Comparison of ENCODE assay signal across 1 cellular context in genomic region chr6:10528170-10528981, GRCh38.
TF ChIP-seq lines count a peak whose summit lies in the region.

No MANE protein-coding gene starts in this region.

TF ChIP-seq in HepG2, 621 proteins besides CTCF, POLR2A, EP300 and RAD21 (continued from another document and continues in another):
- TF ChIP-seq HMGXB4 (CRISPR knock-in tag; IDR thresholded peaks at IDR 0.05; ENCODE audit: borderline replicate concordance in 1 of 2, low read depth in 1 of 2) (peak in 1 of 2 experiments; percentile 52; a peak in 2 of 4 replicates), NFYB (CRISPR knock-in tag; IDR thresholded peaks at IDR 0.05) (peak; percentile 78), CEBPG (CRISPR knock-in tag; IDR thresholded peaks at IDR 0.05) (peak; percentile 85), ZNF747 (CRISPR knock-in tag; IDR thresholded peaks at IDR 0.05; ENCODE audit: borderline replicate concordance) (peak; percentile 30; the same call in 1 of the 2 replicates), ZNF362 (CRISPR knock-in tag; IDR thresholded peaks at IDR 0.05; ENCODE audit: borderline replicate concordance) (no peak), TEF (CRISPR knock-in tag; IDR thresholded peaks at IDR 0.05) (no peak), ZNF710 (CRISPR knock-in tag; IDR thresholded peaks at IDR 0.05; ENCODE audit: borderline replicate concordance) (peak; percentile 76; the same call in 1 of the 2 replicates), GLMP (CRISPR knock-in tag; IDR thresholded peaks at IDR 0.05; ENCODE audit: borderline replicate concordance) (no peak), PITX1 (CRISPR knock-in tag; IDR thresholded peaks at IDR 0.05) (peak; percentile 60), RBFOX2 (IDR thresholded peaks at IDR 0.05; ENCODE audit: low read depth, low read length) (peak; percentile 54; the same call in 1 of the 2 replicates), ZNF10 (CRISPR knock-in tag; IDR thresholded peaks at IDR 0.05; ENCODE audit: borderline replicate concordance, low read depth) (no peak), ZNF607 (CRISPR knock-in tag; IDR thresholded peaks at IDR 0.05; ENCODE audit: borderline replicate concordance) (peak; percentile 36; the same call in 1 of the 2 replicates), MXI1 (IDR thresholded peaks at IDR 0.05; ENCODE audit: borderline replicate concordance, low read depth, low read length) (peak; percentile 9; the same call in 1 of the 3 replicates), PPARG (CRISPR knock-in tag; conservative IDR thresholded peaks at IDR 0.05) (peak; percentile 55; the same call in 1 of the 2 replicates), FLYWCH1 (CRISPR knock-in tag; IDR thresholded peaks at IDR 0.05) (no peak), PCBP2 (optimal IDR thresholded peaks at IDR 0.05; ENCODE audit: low read depth, low read length, poor library complexity, severe bottlenecking) (no peak), ZSCAN30 (CRISPR knock-in tag; IDR thresholded peaks at IDR 0.05) (0 out of 2 replicates have a peak, but pooled peaks have one; percentile 20), ZXDC (CRISPR knock-in tag; IDR thresholded peaks at IDR 0.05) (no peak), ZNF580 (CRISPR knock-in tag; IDR thresholded peaks at IDR 0.05; ENCODE audit: borderline replicate concordance, low read depth) (no peak), NFE2L1 (CRISPR knock-in tag; IDR thresholded peaks at IDR 0.05; ENCODE audit: borderline replicate concordance) (peak; percentile 45; the same call in 1 of the 2 replicates), ZNF138 (CRISPR knock-in tag; IDR thresholded peaks at IDR 0.05; ENCODE audit: low read depth) (no peak), ZNF142 (CRISPR knock-in tag; IDR thresholded peaks at IDR 0.05) (no peak), KAT7 (CRISPR knock-in tag; IDR thresholded peaks at IDR 0.05; ENCODE audit: borderline replicate concordance) (peak; percentile 11; the same call in 1 of the 2 replicates), KMT2A (CRISPR knock-in tag; IDR thresholded peaks at IDR 0.05) (peak; percentile 67; the same call in 1 of the 2 replicates), FOXP4 (CRISPR knock-in tag; IDR thresholded peaks at IDR 0.05) (peak; percentile 68; the same call in 1 of the 2 replicates), ELF3 (CRISPR knock-in tag; IDR thresholded peaks at IDR 0.05) (peak; percentile 85), EHMT2 (IDR thresholded peaks at IDR 0.05; ENCODE audit: borderline replicate concordance, low read depth, low read length) (no peak), ARID2 (CRISPR knock-in tag; IDR thresholded peaks at IDR 0.05; ENCODE audit: borderline replicate concordance) (no peak), SNAPC5 (CRISPR knock-in tag; IDR thresholded peaks at IDR 0.05; ENCODE audit: borderline replicate concordance) (peak; percentile 85; the same call in 1 of the 2 replicates), POLR2AphosphoS5 (IDR thresholded peaks at IDR 0.05; ENCODE audit: low read depth, low read length) (peak; percentile 63), ETV5 (CRISPR knock-in tag; IDR thresholded peaks at IDR 0.05; ENCODE audit: borderline replicate concordance) (peak; percentile 69), ZNF296 (CRISPR knock-in tag; conservative IDR thresholded peaks at IDR 0.05) (no peak), E2F1 (CRISPR knock-in tag; IDR thresholded peaks at IDR 0.05) (no peak), NR2F6 (IDR thresholded peaks at IDR 0.05) (0 out of 2 replicates have a peak, but pooled peaks have one; percentile 45), NR2F6 (CRISPR knock-in tag; IDR thresholded peaks at IDR 0.05) (0 out of 2 replicates have a peak, but pooled peaks have one; percentile 25), TMF1 (CRISPR knock-in tag; IDR thresholded peaks at IDR 0.05; ENCODE audit: low read depth) (0 out of 2 replicates have a peak, but pooled peaks have one; percentile 27), SALL2 (CRISPR knock-in tag; IDR thresholded peaks at IDR 0.05) (0 out of 2 replicates have a peak, but pooled peaks have one; percentile 48)
